ENCODE assay signal across 16 cellular contexts in genomic region chr21:39083377-39084008, GRCh38.
DNase-seq lines count a peak whose midpoint lies in the region; ATAC-seq and TF ChIP-seq lines count a peak whose summit lies in the region.
"Had no signal": no experiment of that assay in that cellular context is flagged by ENCODE, and none has a peak within 500 bp of the region (broad histone marks: within the 10 kb centered on the region; RNA-seq: fewer than 3 reads in every experiment).

No MANE protein-coding gene starts in this region.

- TF ChIP-seq POLR2A in body of pancreas (IDR thresholded peaks at IDR 0.05): no peak
- TF ChIP-seq POLR2A in heart left ventricle (IDR thresholded peaks at IDR 0.05): no peak

- no peaks in the 10 kb centered on the region for H4K20me1 ChIP-seq in GM23248 (ENCODE audit: insufficient read depth)

- in situ Hi-C loops in GM23248 (cut with MboI): no loop called here

- DNase-seq in GM23248: peak; percentile 27
- no peak for DNase-seq in body of pancreas
- DNase-seq in iris pigment epithelial cell (ENCODE audit: low read depth): peak; percentile 50
- no peak for DNase-seq in psoas muscle
- no peak for DNase-seq in NCI-H1436 (lab: John Stamatoyannopoulos, UW)
- DNase-seq in heart left ventricle: no peak
- DNase-seq: activated naive CD4-positive, alpha-beta T cell treated with Interleukin-2 at 50 U/mL for 16 hours; DND-41; NCI-H1417 treated with DMSO at 0.1 percent for 48 hours; NCI-H446 treated with DMSO at 0.1 percent for 48 hours; T-helper 9 cell had no signal

- no peak overlapping the region for H3K27ac ChIP-seq in GM23248
- no peak overlapping the region for H3K27ac ChIP-seq in body of pancreas
- H3K27ac ChIP-seq in psoas muscle: peak overlapping the region; percentile 12
- peak overlapping the region in 1 of 12 donors; percentile 2 for H3K27ac ChIP-seq in heart left ventricle
- H3K27ac ChIP-seq: neural progenitor cell had no signal

- H3K4me3 ChIP-seq in GM23248: no peak overlapping the region
- H3K4me3 ChIP-seq in body of pancreas: no peak overlapping the region
- no peak overlapping the region for H3K4me3 ChIP-seq in psoas muscle
- H3K4me3 ChIP-seq in heart left ventricle: no peak overlapping the region
- H3K4me3 ChIP-seq: GM12878, GM23338, neural progenitor cell had no signal

- intact Hi-C loops in body of pancreas (cut with DNase I): no loop called here
- intact Hi-C loops in psoas muscle (cut with DNase I): loop anchor here in 1 of 2 donors (10.0 kb wide), 1 partner anchor 169 kb away; no protein-coding TSS in a partner anchor
- intact Hi-C loops in heart left ventricle (cut with DNase I): loop anchor here in 3 of 10 donors (10.0 kb wide), 2 partner anchors 169 to 279 kb away; partner anchors contain the start of gene ETS2 (in 2 of the 3)

- 10 to 13% methylated on average over 11 of the region's 11 CpGs for WGBS in GM23248 (ENCODE audit: low coverage in 1 of 2, low lambda C conversion rate in 2 of 2, missing lambda C conversion rate in 2 of 2), 2 experiments
- 36 to 67% methylated on average over 11 of the region's 11 CpGs for WGBS in body of pancreas, 2 donors
- 48 to 66% (median 50%) methylated on average over 11 of the region's 11 CpGs for WGBS in psoas muscle, 3 donors
- WGBS in heart left ventricle, 4 donors: 74 to 89% (median 77%) methylated on average over 11 of the region's 11 CpGs

- H2AFZ ChIP-seq in GM23248: no peak overlapping the region
- H2AFZ ChIP-seq: neural progenitor cell had no signal

- TF ChIP-seq CTCF in body of pancreas (IDR thresholded peaks at IDR 0.05): no peak
- TF ChIP-seq CTCF in psoas muscle (IDR thresholded peaks at IDR 0.05): no peak
- TF ChIP-seq CTCF in heart left ventricle (IDR thresholded peaks at IDR 0.05): no peak

- no peaks in the 10 kb centered on the region for H3K9me2 ChIP-seq in GM23248 (ENCODE audit: insufficient read depth)

- ATAC-seq in body of pancreas (peak; percentile 27), psoas muscle (no peak), HG03280 (IDR thresholded peaks at IDR 0.05; ENCODE audit: unreplicated experiment) (no peak), HG03159 (IDR thresholded peaks at IDR 0.05; ENCODE audit: unreplicated experiment) (no peak), heart left ventricle (no peak)
- ATAC-seq: GM12878 had no signal

- H3K9me3 ChIP-seq in GM23248 (ENCODE audit: low read depth) (no peaks in the 10 kb centered on the region), body of pancreas (no peaks in the 10 kb centered on the region), psoas muscle (no peaks in the 10 kb centered on the region), heart left ventricle (no peaks in the 10 kb centered on the region)

- H3K79me2 ChIP-seq in GM23248 (ENCODE audit: insufficient read depth): no peaks in the 10 kb centered on the region

- peaks cover 19% of the 10 kb centered on the region; the same call in 1 of the 2 replicates for H3K27me3 ChIP-seq in GM23248 (replicated peaks; ENCODE audit: insufficient read depth)
- no peaks in the 10 kb centered on the region for H3K27me3 ChIP-seq in body of pancreas
- H3K27me3 ChIP-seq in psoas muscle (ENCODE audit: insufficient read depth in 3 of 3, low read length in 2 of 3): no peaks in the 10 kb centered on the region
- no peaks in the 10 kb centered on the region for H3K27me3 ChIP-seq in heart left ventricle
- H3K27me3 ChIP-seq: neural progenitor cell had no signal

- H3K4me2 ChIP-seq in GM23248 (ENCODE audit: unreplicated experiment): no peak overlapping the region
- H3K4me2 ChIP-seq: GM23338 had no signal

- no peak overlapping the region for H3K9ac ChIP-seq in GM23248
- H3K9ac ChIP-seq: neural progenitor cell had no signal

- no peaks in the 10 kb centered on the region for H3F3A ChIP-seq in GM23248 (ENCODE audit: insufficient read depth)

- H3K36me3 ChIP-seq in GM23248 (ENCODE audit: low read depth) (no peaks in the 10 kb centered on the region), body of pancreas (replicated peaks in 1 of 2; ENCODE audit: insufficient read depth in 1 of 2, low read depth in 2 of 2) (no peaks in the 10 kb centered on the region), psoas muscle (ENCODE audit: insufficient read depth in 1 of 2, low read depth in 1 of 2) (no peaks in the 10 kb centered on the region), heart left ventricle (no peaks in the 10 kb centered on the region)
- H3K36me3 ChIP-seq: neural progenitor cell had no signal

- H3K4me1 ChIP-seq in GM23248 (ENCODE audit: insufficient read depth) (no peaks in the 10 kb centered on the region), body of pancreas (peaks cover 11% of the 10 kb centered on the region), psoas muscle (peaks cover 29% of the 10 kb centered on the region), heart left ventricle (peaks cover 0 to 65% (median 27%) of the 10 kb centered on the region in 12 donors)

Comparison
In these comparisons a context has a peak if more than half of its experiments do, and no peak if none do; other contexts are left out.
1. DNase-seq: peak in GM23248 (single experiment) and iris pigment epithelial cell (single experiment); none in body of pancreas (0 of 4), psoas muscle (0 of 2), NCI-H1436 (single experiment) and heart left ventricle (0 of 5).